In the genomic region with DNA sequence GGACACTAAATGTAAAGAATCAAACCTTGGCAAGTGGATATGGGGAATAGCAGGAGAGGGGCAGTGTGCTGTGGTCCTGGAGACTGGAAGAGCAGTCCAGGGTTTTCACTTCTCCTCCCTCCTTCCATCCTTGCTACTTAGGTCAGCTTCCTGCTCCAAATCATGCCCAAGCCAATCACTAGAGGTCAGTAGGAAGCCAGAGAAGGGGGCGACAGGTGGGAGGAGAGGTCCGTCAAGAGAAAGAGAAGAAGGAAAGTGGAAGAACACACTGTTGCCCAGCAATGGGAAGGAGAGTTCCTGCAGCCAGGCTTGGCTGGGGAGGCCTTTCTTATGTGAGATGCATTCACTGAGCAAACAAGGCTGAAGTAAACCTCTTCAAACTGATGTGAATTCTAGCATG, we compare ENCODE assay signal across 22 cellular contexts.
DNase-seq lines count a peak whose midpoint lies in the region; ATAC-seq and TF ChIP-seq lines count a peak whose summit lies in the region.
"Had no signal": no experiment of that assay in that cellular context is flagged by ENCODE, and none has a peak within 500 bp of the region (broad histone marks: within the 10 kb centered on the region; RNA-seq: fewer than 3 reads in every experiment).

No MANE protein-coding gene starts in this region.

- peak; percentile 37 for DNase-seq in DMS53 (lab: John Stamatoyannopoulos, UW)
- DNase-seq in DMS53 treated with DMSO at 0.1 percent for 48 hours (lab: John Stamatoyannopoulos, UW; ENCODE audit: unreplicated experiment): no peak
- peak; percentile 20 for DNase-seq in NCI-H69 (lab: John Stamatoyannopoulos, UW)
- DNase-seq in iPS-NIHi11 (ENCODE audit: low spot score): peak; percentile 52
- DNase-seq in ecto neural progenitor cell (ENCODE audit: low spot score): no peak
- DNase-seq in DMS153 (lab: John Stamatoyannopoulos, UW): no peak
- no peak for DNase-seq in colonic mucosa
- DNase-seq: activated CD8-positive, alpha-beta T cell treated with anti-CD3 and anti-CD28 coated beads, Interleukin-2, amount 10 ng/mL, durations not matched to agents 7 days and 5 days; activated gamma-delta T cell; activated naive CD8-positive, alpha-beta T cell treated with anti-CD3 and anti-CD28 coated beads, Interleukin-2, amount 50 U/mL, for 24 hours; CD8-positive, alpha-beta T cell; heart left ventricle; left ventricle myocardium inferior; MV-4-11; naive thymus-derived CD4-positive, alpha-beta T cell; NCI-H1694 treated with DMSO at 0.1 percent for 48 hours; NCI-H526 treated with DMSO at 0.1 percent for 48 hours; SW 1271; transverse colon had no signal

- no peak for TF ChIP-seq CTCF in colonic mucosa (IDR thresholded peaks at IDR 0.05)

- H3K27me3 ChIP-seq in colonic mucosa: no peaks in the 10 kb centered on the region
- H3K27me3 ChIP-seq: heart left ventricle, transverse colon had no signal

- H3K4me3 ChIP-seq in colonic mucosa: no peak overlapping the region
- H3K4me3 ChIP-seq: heart left ventricle, left ventricle myocardium inferior, transverse colon had no signal

- H3K4me1 ChIP-seq in colonic mucosa: no peaks in the 10 kb centered on the region
- H3K4me1 ChIP-seq: heart left ventricle, left ventricle myocardium inferior, transverse colon had no signal

- H3K27ac ChIP-seq in colonic mucosa: no peak overlapping the region
- H3K27ac ChIP-seq: epithelial cell of prostate, heart left ventricle, left ventricle myocardium inferior, transverse colon had no signal

- intact Hi-C loops in colonic mucosa (cut with DNase I): no loop called here

- ATAC-seq in HG02885 (IDR thresholded peaks at IDR 0.05; ENCODE audit: poor library complexity, unreplicated experiment): no peak
- ATAC-seq: activated CD4-positive, CD25-positive, alpha-beta regulatory T cell treated with anti-CD3 and anti-CD28 coated beads, Interleukin-2, amount 50 U/mL, for 24 hours; activated CD8-positive, alpha-beta T cell treated with anti-CD3 and anti-CD28 coated beads, Interleukin-2, amount 10 ng/mL, durations not matched to agents 7 days and 5 days; activated naive CD8-positive, alpha-beta T cell treated with anti-CD3 and anti-CD28 coated beads, Interleukin-2, amount 50 U/mL, for 24 hours; CD8-positive, alpha-beta T cell; heart left ventricle; naive thymus-derived CD4-positive, alpha-beta T cell had no signal

- H3K36me3 ChIP-seq in colonic mucosa: no peaks in the 10 kb centered on the region
- H3K36me3 ChIP-seq: heart left ventricle, transverse colon had no signal

- H3K9me3 ChIP-seq in colonic mucosa: peaks cover 4% of the 10 kb centered on the region
- H3K9me3 ChIP-seq: transverse colon had no signal

- H3K9ac ChIP-seq in colonic mucosa (ENCODE audit: low read depth in 2 of 2, low read length in 2 of 2): no peak overlapping the region

Comparison
In these comparisons a context has a peak if more than half of its experiments do, and no peak if none do; other contexts are left out.
1. DNase-seq: peak in DMS53 (single experiment), NCI-H69 (single experiment) and iPS-NIHi11 (single experiment); none in DMS53 treated with DMSO at 0.1 percent for 48 hours (single experiment), ecto neural progenitor cell (single experiment), DMS153 (single experiment) and colonic mucosa (single experiment).